In genomic region chr17:49049265-49049664, GRCh38 we compare ENCODE assay signal across 19 cellular contexts. TPM values are rescaled to one million over a fixed set of nuclear protein-coding genes. Genes with fewer than 3 reads are reported as not detected.
A peak's percentile ranks its signal among the peaks of the same experiment; 100 is the strongest.
DNase-seq lines count a peak whose midpoint lies in the region; ATAC-seq and TF ChIP-seq lines count a peak whose summit lies in the region.
"Had no signal": no experiment of that assay in that cellular context is flagged by ENCODE, and none has a peak within 500 bp of the region (broad histone marks: within the 10 kb centered on the region; RNA-seq: fewer than 3 reads in every experiment).

No MANE protein-coding gene starts in this region.

- no peaks in the 10 kb centered on the region for H3K9me3 ChIP-seq in Caco-2
- no peaks in the 10 kb centered on the region for H3K9me3 ChIP-seq in H9 (ENCODE audit: control insufficient read depth, low read depth, low read length)
- no peaks in the 10 kb centered on the region for H3K9me3 ChIP-seq in neural progenitor cell (ENCODE audit: low read depth)

- ATAC-seq in HG03095 (IDR thresholded peaks at IDR 0.05; ENCODE audit: unreplicated experiment) (no peak), sciatic nerve (no peak)
- ATAC-seq: GM12878 had no signal

- H2BK5ac ChIP-seq in H9 (ENCODE audit: insufficient read length, low read length) = no peak overlapping the region

- H3K4me1 ChIP-seq in Caco-2 = peaks cover 9% of the 10 kb centered on the region; the same call in 1 of the 2 replicates
- peaks cover 6% of the 10 kb centered on the region; the same call in 1 of the 2 replicates for H3K4me1 ChIP-seq in H9 (ENCODE audit: insufficient read depth, low read length)
- peaks cover 35% of the 10 kb centered on the region for H3K4me1 ChIP-seq in neural progenitor cell

- no peak overlapping the region for H3K23ac ChIP-seq in H9 (ENCODE audit: insufficient read length, low read depth, low read length)

- H2BK20ac ChIP-seq in H9 (ENCODE audit: low read depth, low read length, poor library complexity, severe bottlenecking) = no peak overlapping the region

- no peaks in the 10 kb centered on the region for H3K27me3 ChIP-seq in Caco-2 (replicated peaks; ENCODE audit: control insufficient read depth, insufficient read depth, low read length)
- no peaks in the 10 kb centered on the region for H3K27me3 ChIP-seq in H9 (ENCODE audit: insufficient read depth, low read length)
- no peaks in the 10 kb centered on the region for H3K27me3 ChIP-seq in neural progenitor cell

- no peak overlapping the region for H2AK5ac ChIP-seq in H9 (ENCODE audit: insufficient read length, low read length)

- no peak overlapping the region for H4K91ac ChIP-seq in H9 (ENCODE audit: insufficient read length, low read depth, low read length)

- no CpG with 5 or more reads among the region's 11 CpGs for WGBS in H9 (ENCODE audit: extremely low coverage, insufficient read length, low lambda C conversion rate)

- CTCF ChIA-PET in Caco-2 (lab: Charles Lee) = no interaction called here

- POLR2A ChIA-PET in Caco-2 (lab: Charles Lee) = no interaction called here

- peaks cover 48% of the 10 kb centered on the region for H3K36me3 ChIP-seq in Caco-2 (ENCODE audit: control insufficient read depth, insufficient read depth, low read length)
- H3K36me3 ChIP-seq in neural progenitor cell = peaks cover 43% of the 10 kb centered on the region

- no peak overlapping the region for H3K4me2 ChIP-seq in H9 (ENCODE audit: insufficient read depth, insufficient read length, low read length)
- no peak overlapping the region for H3K4me2 ChIP-seq in neural progenitor cell
- H3K4me2 ChIP-seq: KMS-11 had no signal

- H3K4me1 Mint-ChIP-seq in Caco-2 (ENCODE audit: low read depth, unreplicated experiment) = peaks cover 14% of the 10 kb centered on the region
- H3K4me1 Mint-ChIP-seq in H9 = peaks cover 20 to 39% of the 10 kb centered on the region in 2 experiments
- H3K4me1 Mint-ChIP-seq in endothelial cell (ENCODE audit: unreplicated experiment) = peaks cover 16% of the 10 kb centered on the region
- peaks cover 1% of the 10 kb centered on the region for H3K4me1 Mint-ChIP-seq in progenitor cell of endocrine pancreas (ENCODE audit: low read depth)
- H3K4me1 Mint-ChIP-seq in neural progenitor cell = peaks cover 6% of the 10 kb centered on the region

- peaks cover 100% of the 10 kb centered on the region for H3K36me3 Mint-ChIP-seq in Caco-2 (ENCODE audit: insufficient read depth, unreplicated experiment)
- peaks cover 62 to 96% (median 89%) of the 10 kb centered on the region in 3 experiments for H3K36me3 Mint-ChIP-seq in H9 (ENCODE audit: insufficient read depth in 1 of 3, low read depth in 3 of 3)
- H3K36me3 Mint-ChIP-seq in endothelial cell (ENCODE audit: low read depth, unreplicated experiment) = peaks cover 38% of the 10 kb centered on the region
- peaks cover 42% of the 10 kb centered on the region for H3K36me3 Mint-ChIP-seq in progenitor cell of endocrine pancreas (ENCODE audit: insufficient read depth)
- peaks cover 42% of the 10 kb centered on the region for H3K36me3 Mint-ChIP-seq in neural progenitor cell

- no peak overlapping the region for H3K4ac ChIP-seq in H9 (ENCODE audit: low read depth, low read length)

- H3K27ac Mint-ChIP-seq in Caco-2 (ENCODE audit: unreplicated experiment) (peak overlapping the region; percentile 20), H9 (peak overlapping the region in 2 of 3 experiments; percentile 73 to 80; a peak in 3 of 7 replicates), endothelial cell (ENCODE audit: unreplicated experiment) (no peak overlapping the region), progenitor cell of endocrine pancreas (peak overlapping the region; percentile 11), neural progenitor cell (no peak overlapping the region)
- H3K27ac Mint-ChIP-seq: CD4-positive, alpha-beta T cell had no signal

- no peaks in the 10 kb centered on the region for H3K79me1 ChIP-seq in H9 (ENCODE audit: insufficient read depth, low read depth, low read length, poor library complexity, severe bottlenecking)

- intact Hi-C loops in Caco-2 (cut with micrococcal nuclease; ENCODE audit: unreplicated experiment) = no loop called here
- intact Hi-C loops in sciatic nerve (cut with DNase I) = no loop called here

- H3K9ac ChIP-seq in H9 (ENCODE audit: extremely low read depth, insufficient read length, low read length) = no peak overlapping the region
- no peak overlapping the region for H3K9ac ChIP-seq in neural progenitor cell
- H3K9ac ChIP-seq: GM23248, KMS-11 had no signal

- no peak for TF ChIP-seq CTCF in Caco-2 (IDR thresholded peaks at IDR 0.05; ENCODE audit: insufficient read depth in 1 of 2, low read depth in 1 of 2, low read length in 1 of 2, severe bottlenecking in 1 of 2, unreplicated experiment in 1 of 2)
- TF ChIP-seq CTCF in H9 (conservative IDR thresholded peaks at IDR 0.05) = no peak
- TF ChIP-seq CTCF in endothelial cell (IDR thresholded peaks at IDR 0.05; ENCODE audit: unreplicated experiment) = no peak
- no peak for TF ChIP-seq CTCF in progenitor cell of endocrine pancreas (IDR thresholded peaks at IDR 0.05; ENCODE audit: unreplicated experiment)
- no peak for TF ChIP-seq CTCF in neural progenitor cell (IDR thresholded peaks at IDR 0.05)

- H2AFZ ChIP-seq in H9 (ENCODE audit: low read length) (no peak overlapping the region), neural progenitor cell (replicated peaks) (no peak overlapping the region)
- H2AFZ ChIP-seq: GM23248 had no signal

- H2BK15ac ChIP-seq in H9 (ENCODE audit: low read depth, low read length) = no peak overlapping the region

- no peaks in the 10 kb centered on the region for H3K23me2 ChIP-seq in H9 (ENCODE audit: insufficient read length, low read depth, low read length, poor library complexity, severe bottlenecking)

- no peak overlapping the region for H3K4me3 ChIP-seq in Caco-2 (ENCODE audit: low read depth, low read length)
- H3K4me3 ChIP-seq in neural progenitor cell = no peak overlapping the region
- H3K4me3 ChIP-seq: GM12878, GM23248 had no signal

- H3K79me2 ChIP-seq in H9 (ENCODE audit: insufficient read depth, low read length) = no peaks in the 10 kb centered on the region
- peaks cover 18% of the 10 kb centered on the region for H3K79me2 ChIP-seq in neural progenitor cell (ENCODE audit: low read depth)

- no peaks in the 10 kb centered on the region for H4K20me1 ChIP-seq in H9 (ENCODE audit: control insufficient read depth, insufficient read depth, insufficient read length)
- peaks cover 88% of the 10 kb centered on the region for H4K20me1 ChIP-seq in neural progenitor cell (ENCODE audit: low read depth)

- peaks cover 92% of the 10 kb centered on the region for H3F3A ChIP-seq in neural progenitor cell (ENCODE audit: low read depth)

- H3K18ac ChIP-seq in H9 (ENCODE audit: insufficient read length, low read depth, low read length) = no peak overlapping the region

- no peak overlapping the region for H4K8ac ChIP-seq in H9 (replicated peaks; ENCODE audit: insufficient read length, low read depth, low read length)

- BruUV-seq in Caco-2 (replicated peaks; lab: Mats Ljungman, UMichigan) = no TSS peak

- no peak overlapping the region for H4K5ac ChIP-seq in H9 (ENCODE audit: insufficient read length, low read depth, low read length)

- no peak overlapping the region for H2BK12ac ChIP-seq in H9 (ENCODE audit: insufficient read length, low read depth, low read length)

- no peak overlapping the region for H3K56ac ChIP-seq in H9 (ENCODE audit: insufficient read length, low read depth, low read length)

- H3T11ph ChIP-seq in H9 (ENCODE audit: low read length) = no peak overlapping the region

- H3K27ac ChIP-seq in H9 (ENCODE audit: insufficient read length, low read depth, low read length) = no peak overlapping the region
- H3K27ac ChIP-seq in neural progenitor cell = no peak overlapping the region
- H3K27ac ChIP-seq: C4-2B, GM23248, KMS-11 had no signal

- H3K14ac ChIP-seq in H9 (ENCODE audit: insufficient read depth, low read length) = no peak overlapping the region

- no peak overlapping the region for H2BK120ac ChIP-seq in H9 (ENCODE audit: low read depth, low read length, poor library complexity, severe bottlenecking)

- DNase-seq in Caco-2 = no peak
- no peak for DNase-seq in H9
- DNase-seq in endothelial cell (ENCODE audit: low spot score) = no peak
- no peak for DNase-seq in progenitor cell of endocrine pancreas (ENCODE audit: low spot score, unreplicated experiment)
- no peak for DNase-seq in neural progenitor cell (ENCODE audit: low spot score)
- no peak for DNase-seq in sciatic nerve (ENCODE audit: low spot score)
- DNase-seq: ACHN; AML-193; CD4-positive, alpha-beta T cell; DMS 273 treated with DMSO at 0.1 percent for 48 hours; DMS53; DND-41; EL; GM23248; HCEC 1CT had no signal

- no peaks in the 10 kb centered on the region for H3K27me3 Mint-ChIP-seq in Caco-2 (ENCODE audit: insufficient read depth, unreplicated experiment)
- no peaks in the 10 kb centered on the region for H3K27me3 Mint-ChIP-seq in H9 (ENCODE audit: low read depth)
- H3K27me3 Mint-ChIP-seq in endothelial cell (ENCODE audit: unreplicated experiment) = peaks cover 4% of the 10 kb centered on the region
- no peaks in the 10 kb centered on the region for H3K27me3 Mint-ChIP-seq in progenitor cell of endocrine pancreas
- peaks cover 2% of the 10 kb centered on the region for H3K27me3 Mint-ChIP-seq in neural progenitor cell (ENCODE audit: insufficient read depth, low read depth)

- H3K9me3 Mint-ChIP-seq in Caco-2 (ENCODE audit: unreplicated experiment) (no peaks in the 10 kb centered on the region), H9 (no peaks in the 10 kb centered on the region), endothelial cell (ENCODE audit: unreplicated experiment) (no peaks in the 10 kb centered on the region), progenitor cell of endocrine pancreas (ENCODE audit: low read depth) (no peaks in the 10 kb centered on the region), neural progenitor cell (no peaks in the 10 kb centered on the region)
- H3K9me3 Mint-ChIP-seq: CD4-positive, alpha-beta T cell had no signal

- H3K4me3 Mint-ChIP-seq in Caco-2 (ENCODE audit: unreplicated experiment) (no peak overlapping the region), H9 (no peak overlapping the region), endothelial cell (ENCODE audit: unreplicated experiment) (peak overlapping the region; percentile 7), progenitor cell of endocrine pancreas (ENCODE audit: low read depth) (no peak overlapping the region), neural progenitor cell (no peak overlapping the region)
- H3K4me3 Mint-ChIP-seq: CD4-positive, alpha-beta T cell had no signal

RNA-seq across cellular contexts. Expression of gene IGF2BP1, which starts 52.1 kb away (rescaled TPM):
- total RNA-seq in Caco-2 (2022) = 583 and 601 TPM in 2 replicates
- total RNA-seq in H9 (2021) = 432 and 434 TPM in 2 replicates
- total RNA-seq in endothelial cell (ENCODE audit: unreplicated experiment) = 298 TPM
- 298 and 326 TPM in 2 replicates for total RNA-seq in progenitor cell of endocrine pancreas
- 129 and 137 TPM in 2 replicates for total RNA-seq in neural progenitor cell (ENCODE audit: low replicate concordance)
- total RNA-seq in sciatic nerve = not detected
- total RNA-seq: CD4-positive, alpha-beta T cell had no signal

Comparison
In these comparisons a context has a peak if more than half of its experiments do, and no peak if none do; other contexts are left out.
1. H3K27ac Mint-ChIP-seq: peak in Caco-2 (single experiment), H9 (2 of 3) and progenitor cell of endocrine pancreas (single experiment); none in endothelial cell (single experiment) and neural progenitor cell (single experiment).
2. RNA of gene IGF2BP1, which starts 52.1 kb away (total RNA-seq): 583 to 601 TPM in Caco-2, 432 to 434 TPM in H9, 298 to 326 TPM in progenitor cell of endocrine pancreas, 298 TPM in endothelial cell (single experiment) and 129 to 137 TPM in neural progenitor cell; not detected in sciatic nerve (single experiment); every median in the first group is over 100 times any median in the second.